ENCODE assay signal across 13 cellular contexts in genomic region chr4:140019619-140020367, GRCh38.
DNase-seq lines count a peak whose midpoint lies in the region; ATAC-seq and TF ChIP-seq lines count a peak whose summit lies in the region.
"Had no signal": no experiment of that assay in that cellular context is flagged by ENCODE, and none has a peak within 500 bp of the region (broad histone marks: within the 10 kb centered on the region; RNA-seq: fewer than 3 reads in every experiment).

No MANE protein-coding gene starts in this region.

- TF ChIP-seq CTCF in gastroesophageal sphincter (IDR thresholded peaks at IDR 0.05): no peak
- no peak for TF ChIP-seq CTCF in progenitor cell of endocrine pancreas (IDR thresholded peaks at IDR 0.05; ENCODE audit: unreplicated experiment)

- no peaks in the 10 kb centered on the region for H3K27me3 ChIP-seq in gastroesophageal sphincter

- no peak for ATAC-seq in gastroesophageal sphincter
- no peak for ATAC-seq in stimulated activated naive CD8-positive, alpha-beta T cell treated with anti-CD3 and anti-CD28 coated beads, Interleukin-15, Interleukin-2, amounts not matched to agents 100 U/mL and 50 U/mL, for 24 hours
- ATAC-seq: T-cell had no signal

- H3K4me1 Mint-ChIP-seq in progenitor cell of endocrine pancreas (ENCODE audit: low read depth): peaks cover 51% of the 10 kb centered on the region

- WGBS in gastroesophageal sphincter (ENCODE audit: low coverage in 1 of 2), 2 donors: 61 to 66% methylated on average over 2 to 3 of the region's 3 CpGs

- no peaks in the 10 kb centered on the region for H3K9me3 ChIP-seq in gastroesophageal sphincter
- H3K9me3 ChIP-seq: HAP-1 had no signal

- peak overlapping the region; percentile 90 for H3K27ac Mint-ChIP-seq in progenitor cell of endocrine pancreas
- H3K27ac Mint-ChIP-seq: CD4-positive, alpha-beta T cell; T-cell had no signal

- peaks cover 10% of the 10 kb centered on the region for H3K36me3 Mint-ChIP-seq in progenitor cell of endocrine pancreas (ENCODE audit: insufficient read depth)
- H3K36me3 Mint-ChIP-seq: T-cell had no signal

- H3K4me3 Mint-ChIP-seq in progenitor cell of endocrine pancreas (ENCODE audit: low read depth): peak overlapping the region; percentile 41
- H3K4me3 Mint-ChIP-seq: CD4-positive, alpha-beta T cell; T-cell had no signal

- H3K4me3 ChIP-seq in gastroesophageal sphincter: no peak overlapping the region
- H3K4me3 ChIP-seq: HAP-1 had no signal

- no peaks in the 10 kb centered on the region for H3K36me3 ChIP-seq in gastroesophageal sphincter
- H3K36me3 ChIP-seq: HAP-1 had no signal

- no peak for TF ChIP-seq EP300 in gastroesophageal sphincter (IDR thresholded peaks at IDR 0.05)

- TF ChIP-seq POLR2A in gastroesophageal sphincter (IDR thresholded peaks at IDR 0.05): no peak

- peak overlapping the region; percentile 58 to 69 (median 62) for H3K27ac ChIP-seq in gastroesophageal sphincter

- peaks cover 0 to 41% (median 17%) of the 10 kb centered on the region in 3 donors for H3K4me1 ChIP-seq in gastroesophageal sphincter

- DNase-seq in DMS53 (lab: John Stamatoyannopoulos, UW) (peak; percentile 94), NCI-H2029 (lab: John Stamatoyannopoulos, UW) (peak; percentile 37), progenitor cell of endocrine pancreas (ENCODE audit: low spot score, unreplicated experiment) (no peak), NOMO-1 (lab: John Stamatoyannopoulos, UW; ENCODE audit: unreplicated experiment in 2 of 2) (no peak), amniotic stem cell (lab: John Stamatoyannopoulos, UW) (no peak)
- DNase-seq in stimulated activated naive CD8-positive, alpha-beta T cell treated with anti-CD3 and anti-CD28 coated beads, Interleukin-15, Interleukin-2, amounts not matched to agents 100 U/mL and 50 U/mL, for 24 hours: no peak
- no peak for DNase-seq in NK-92 treated with Interleukin-12 subunit alpha and Interleukin-12 subunit beta, amount 100 ng/mL, for 24 hours (lab: John Stamatoyannopoulos, UW)
- DNase-seq: amygdala; CD4-positive, alpha-beta T cell; stimulated activated CD4-positive, alpha-beta T cell treated with anti-CD3 and anti-CD28 coated beads, Interleukin-4, amount 100 ng/mL, for 4 hours; T-cell had no signal

- H3K9me3 Mint-ChIP-seq in progenitor cell of endocrine pancreas (ENCODE audit: low read depth): peaks cover 11% of the 10 kb centered on the region
- H3K9me3 Mint-ChIP-seq: CD4-positive, alpha-beta T cell; T-cell had no signal

- H3K27me3 Mint-ChIP-seq in progenitor cell of endocrine pancreas: no peaks in the 10 kb centered on the region
- H3K27me3 Mint-ChIP-seq: CD4-positive, alpha-beta T cell; T-cell had no signal

Comparison
In these comparisons a context has a peak if more than half of its experiments do, and no peak if none do; other contexts are left out.
1. DNase-seq: peak in DMS53 (single experiment) and NCI-H2029 (single experiment); none in progenitor cell of endocrine pancreas (single experiment), stimulated activated naive CD8-positive, alpha-beta T cell treated with anti-CD3 and anti-CD28 coated beads, Interleukin-15, Interleukin-2, amounts not matched to agents 100 U/mL and 50 U/mL, for 24 hours (single experiment), NK-92 treated with Interleukin-12 subunit alpha and Interleukin-12 subunit beta, amount 100 ng/mL, for 24 hours (single experiment), NOMO-1 (0 of 2) and amniotic stem cell (single experiment).